In genomic region chr14:93744876-93745275, GRCh38 we compare ENCODE assay signal across 28 cellular contexts. TPM values are rescaled to one million over a fixed set of nuclear protein-coding genes. Genes with fewer than 3 reads are reported as not detected.
DNase-seq lines count a peak whose midpoint lies in the region; ATAC-seq, FAIRE-seq and TF ChIP-seq lines count a peak whose summit lies in the region.
"Had no signal": no experiment of that assay in that cellular context is flagged by ENCODE, and none has a peak within 500 bp of the region (broad histone marks: within the 10 kb centered on the region; RNA-seq: fewer than 3 reads in every experiment).

No MANE protein-coding gene starts in this region.

- H2BK5ac ChIP-seq in mesendoderm (ENCODE audit: low read length), result no peak overlapping the region

- H3K4me3 ChIP-seq in SK-N-SH (ENCODE audit: low read depth in 2 of 2, low read length in 1 of 2) (no peak overlapping the region), mesendoderm (ENCODE audit: low read length) (no peak overlapping the region), pancreas (no peak overlapping the region)
- H3K4me3 ChIP-seq: BLaER1, GM12878, GM23248 had no signal

- H2AFZ ChIP-seq in SK-N-SH (ENCODE audit: low read depth), result no peak overlapping the region
- H2AFZ ChIP-seq: GM23248 had no signal

- no peak for TF ChIP-seq RAD21 in SK-N-SH (IDR thresholded peaks at IDR 0.05; ENCODE audit: low read length)

- H3K23ac ChIP-seq in mesendoderm (ENCODE audit: low read length), result no peak overlapping the region

- DNase-seq in SK-N-SH (peak; percentile 45), mesendoderm (no peak), substantia nigra (lab: John Stamatoyannopoulos, UW) (no peak), pancreas (no peak)
- DNase-seq: ACHN; CD4-positive, alpha-beta memory T cell; DND-41; GM23248; HCEC 1CT; IMR-90; NCI-H1105 treated with DMSO at 0.1 percent for 48 hours; NCI-H2081; NCI-H2171; NCI-H345; NCI-H524 treated with DMSO at 0.1 percent for 48 hours; NCI-H82; SHP77 had no signal

- H3F3A ChIP-seq in SK-N-SH (replicated peaks; ENCODE audit: insufficient read depth), result no peaks in the 10 kb centered on the region

- no peaks in the 10 kb centered on the region for H3K27me3 ChIP-seq in SK-N-SH (ENCODE audit: insufficient read depth)
- no peaks in the 10 kb centered on the region for H3K27me3 ChIP-seq in mesendoderm (ENCODE audit: insufficient read depth, low read length, poor library complexity)
- no peaks in the 10 kb centered on the region for H3K27me3 ChIP-seq in pancreas
- H3K27me3 ChIP-seq: BLaER1 had no signal

- intact Hi-C loops in pancreas (cut with DNase I), result no loop called here

- CTCF ChIA-PET in SK-N-SH (lab: Yijun Ruan, JAX), result interaction anchor here (1.1 to 1.4 kb wide), 2 partner anchors 45 to 90 kb away, joined by 3 to 5 read pairs; no protein-coding TSS in a partner anchor

- H3K9me2 ChIP-seq in SK-N-SH, result no peaks in the 10 kb centered on the region

- ATAC-seq in SK-N-SH treated with all-trans-retinoic acid at 6 μM for 48 hours (no peak), GM18519 (IDR thresholded peaks at IDR 0.05; ENCODE audit: low FRiP score, unreplicated experiment) (no peak), pancreas (no peak), GM21423 (IDR thresholded peaks at IDR 0.05; ENCODE audit: unreplicated experiment) (no peak)
- ATAC-seq: GM12878 had no signal

- H3K27ac ChIP-seq in SK-N-SH (ENCODE audit: low read depth in 2 of 2, low read length in 1 of 2), result peak overlapping the region in 1 of 2 experiments; percentile 99; a peak in 2 of 4 replicates
- peak overlapping the region; percentile 88 for H3K27ac ChIP-seq in cingulate gyrus (ENCODE audit: low read depth, low read length)
- H3K27ac ChIP-seq in mesendoderm (ENCODE audit: low read depth, low read length), result no peak overlapping the region
- H3K27ac ChIP-seq in substantia nigra (ENCODE audit: low read depth, low read length, poor library complexity, severe bottlenecking), result peak overlapping the region; percentile 90
- H3K27ac ChIP-seq in pancreas, result no peak overlapping the region
- H3K27ac ChIP-seq: 22Rv1, BLaER1, GM23248, KMS-11 had no signal

- H3K56ac ChIP-seq in mesendoderm (ENCODE audit: low read length), result peak overlapping the region; percentile 58

- WGBS in SK-N-SH (ENCODE audit: low lambda C conversion rate), result 62% methylated on average over 7 of the region's 8 CpGs
- no CpG with 5 or more reads among the region's 8 CpGs for WGBS in mesendoderm (ENCODE audit: extremely low coverage, insufficient coverage, low lambda C conversion rate)
- WGBS in pancreas, 2 donors, result 67 to 70% methylated on average over 8 of the region's 8 CpGs

- no peak for TF ChIP-seq EP300 in SK-N-SH (IDR thresholded peaks at IDR 0.05; ENCODE audit: borderline replicate concordance in 1 of 2, low read depth in 1 of 2, low read length in 1 of 2)

- H3K18ac ChIP-seq in mesendoderm (ENCODE audit: low read length), result no peak overlapping the region

- no peak for FAIRE-seq in pancreas (lab: Jason Lieb, UNC)
- FAIRE-seq: GM12878, HTR-8/SVneo, RCC 7860 had no signal

- H3K4me1 ChIP-seq in SK-N-SH (ENCODE audit: control insufficient read depth in 1 of 2, insufficient read depth in 2 of 2, low read depth in 1 of 2, low read length in 1 of 2) (peaks cover 0 to 73% of the 10 kb centered on the region in 2 experiments; a peak in 1 of 4 replicates), mesendoderm (ENCODE audit: control insufficient read depth, low read depth, low read length) (peaks cover 23% of the 10 kb centered on the region), pancreas (no peaks in the 10 kb centered on the region)

- H3K79me2 ChIP-seq in SK-N-SH (ENCODE audit: insufficient read depth), result no peaks in the 10 kb centered on the region
- H3K79me2 ChIP-seq in mesendoderm (ENCODE audit: control insufficient read depth, insufficient read depth, low read length), result no peaks in the 10 kb centered on the region

- no peak overlapping the region for H2BK120ac ChIP-seq in mesendoderm (ENCODE audit: low read depth, low read length)

- H3K36me3 ChIP-seq in SK-N-SH (replicated peaks in 1 of 2; ENCODE audit: control insufficient read depth in 1 of 2, insufficient read depth in 2 of 2, low read length in 1 of 2), result no peaks in the 10 kb centered on the region
- no peaks in the 10 kb centered on the region for H3K36me3 ChIP-seq in mesendoderm (ENCODE audit: control insufficient read depth, insufficient read depth, low read length)
- no peaks in the 10 kb centered on the region for H3K36me3 ChIP-seq in pancreas
- H3K36me3 ChIP-seq: BLaER1 had no signal

- TF ChIP-seq CTCF in SK-N-SH (IDR thresholded peaks at IDR 0.05) (no peak), pancreas (IDR thresholded peaks at IDR 0.05) (no peak)

- no peak overlapping the region for H4K8ac ChIP-seq in mesendoderm (ENCODE audit: low read depth, low read length)

- H3K4me2 ChIP-seq in SK-N-SH (no peak overlapping the region), mesendoderm (ENCODE audit: low read length) (no peak overlapping the region)
- H3K4me2 ChIP-seq: BLaER1, KMS-11 had no signal

- H3K79me1 ChIP-seq in mesendoderm (ENCODE audit: low read length), result no peaks in the 10 kb centered on the region

- POLR2A ChIA-PET in SK-N-SH (lab: Yijun Ruan, JAX), result interaction anchor here (1.6 to 1.7 kb wide), 2 partner anchors 15 to 44 kb away, joined by 5 to 10 read pairs; partner anchors contain the start of gene PRIMA1

- H2AK5ac ChIP-seq in mesendoderm (ENCODE audit: low read length), result no peak overlapping the region

- H3K4ac ChIP-seq in mesendoderm (ENCODE audit: low read depth, low read length), result no peak overlapping the region

- H4K5ac ChIP-seq in mesendoderm (ENCODE audit: low read length), result no peak overlapping the region

- H3K9me3 ChIP-seq in SK-N-SH (no peaks in the 10 kb centered on the region), pancreas (no peaks in the 10 kb centered on the region)
- H3K9me3 ChIP-seq: BLaER1 had no signal

- no peak overlapping the region for H2BK15ac ChIP-seq in mesendoderm (replicated peaks; ENCODE audit: low read depth)

- no peaks in the 10 kb centered on the region for H4K20me1 ChIP-seq in SK-N-SH (ENCODE audit: insufficient read depth)
- H4K20me1 ChIP-seq: BLaER1 had no signal

- H3K9ac ChIP-seq in SK-N-SH, result no peak overlapping the region
- peak overlapping the region; percentile 13 for H3K9ac ChIP-seq in mesendoderm (ENCODE audit: low read length)
- H3K9ac ChIP-seq: BLaER1, GM23248, KMS-11 had no signal

TF ChIP-seq in SK-N-SH, 30 proteins besides CTCF, POLR2A, EP300 and RAD21 (continues in another document):
- TF ChIP-seq USF2 (IDR thresholded peaks at IDR 0.05; ENCODE audit: borderline replicate concordance, low read depth, low read length), result no peak
- no peak for TF ChIP-seq RCOR1 (IDR thresholded peaks at IDR 0.05; ENCODE audit: low read length)
- no peak for TF ChIP-seq POLR2AphosphoS5 (IDR thresholded peaks at IDR 0.05; ENCODE audit: low read depth, low read length)
- TF ChIP-seq IRF3 (IDR thresholded peaks at IDR 0.05; ENCODE audit: low read depth, low read length), result no peak

TF ChIP-seq in SK-N-SH treated with all-trans-retinoic acid at 6 μM for 48 hours, 23 proteins besides CTCF, POLR2A, EP300 and RAD21:
- TF ChIP-seq CSRNP3 (CRISPR knock-in tag; IDR thresholded peaks at IDR 0.05) (no peak), ZNF70 (CRISPR knock-in tag; IDR thresholded peaks at IDR 0.05) (no peak), ZFP30 (CRISPR knock-in tag; IDR thresholded peaks at IDR 0.05) (no peak), ZNF565 (CRISPR knock-in tag; conservative IDR thresholded peaks at IDR 0.05; ENCODE audit: low read depth) (no peak), RARB (CRISPR knock-in tag; IDR thresholded peaks at IDR 0.05) (no peak), BACH2 (CRISPR knock-in tag; IDR thresholded peaks at IDR 0.05; ENCODE audit: borderline replicate concordance) (no peak), ARNTL (CRISPR knock-in tag; IDR thresholded peaks at IDR 0.05; ENCODE audit: borderline replicate concordance, low read depth) (no peak), ESRRG (CRISPR knock-in tag; IDR thresholded peaks at IDR 0.05) (no peak)

RNA-seq across cellular contexts. Expression of gene PRIMA1, which starts 43.4 kb away (rescaled TPM):
- polyA plus RNA-seq in SK-N-SH (2012; rRNA removed), result 0.18 and 0.24 TPM in 2 replicates
- polyA plus RNA-seq in SK-N-SH (2012; cell fraction: cytosol; rRNA removed), result 0.23 and 0.49 TPM in 2 replicates
- 0.15 and 0.56 TPM in 2 replicates for polyA plus RNA-seq in SK-N-SH (2012; cell fraction: nucleus; rRNA removed)
- 3.5 TPM for polyA plus RNA-seq in mesendoderm (2013, experiment 1 of 2)
- 3.5 TPM for polyA plus RNA-seq in mesendoderm (2013, experiment 2 of 2)
- under 1 TPM; 0.28 to 0.56 (median 0.33) TPM for total RNA-seq in pancreas
- polyA plus RNA-seq in pancreas, result under 1 TPM; 0.27 to 0.61 TPM
- total RNA-seq: CD4-positive, alpha-beta memory T cell; GM12878; IMR-90; OCI-LY7 had no signal
- polyA plus RNA-seq: CD4-positive, alpha-beta memory T cell; GM12878; GM23248; IMR-90 had no signal

Comparison
In these comparisons a context has a peak if more than half of its experiments do, and no peak if none do; other contexts are left out.
1. H3K27ac ChIP-seq: peak in cingulate gyrus (single experiment) and substantia nigra (single experiment); none in mesendoderm (single experiment) and pancreas (0 of 4).